In genomic region chr5:179285236-179285635, GRCh38 we compare ENCODE assay signal across 15 cellular contexts.
DNase-seq lines count a peak whose midpoint lies in the region; ATAC-seq and TF ChIP-seq lines count a peak whose summit lies in the region.
"Had no signal": no experiment of that assay in that cellular context is flagged by ENCODE, and none has a peak within 500 bp of the region (broad histone marks: within the 10 kb centered on the region; RNA-seq: fewer than 3 reads in every experiment).

No MANE protein-coding gene starts in this region.

- H3K4me1 ChIP-seq in adrenal gland (replicated peaks in 1 of 2) = peaks cover 0 to 6% of the 10 kb centered on the region in 2 donors
- H3K4me1 ChIP-seq in thoracic aorta (ENCODE audit: control insufficient read depth in 1 of 2, low read depth in 2 of 2) = peaks cover 10 to 46% of the 10 kb centered on the region in 2 donors
- no peaks in the 10 kb centered on the region for H3K4me1 ChIP-seq in effector memory CD4-positive, alpha-beta T cell (ENCODE audit: control insufficient read depth, insufficient read depth, low read length, poor library complexity, severe bottlenecking)

- H3K9me3 Mint-ChIP-seq in nephron = peaks cover 7% of the 10 kb centered on the region
- H3K9me3 Mint-ChIP-seq: activated T-cell treated with anti-CD3 and anti-CD28 coated beads, Interleukin-2, amount 50 U/mL, for 4 hours; stimulated activated naive CD8-positive, alpha-beta T cell treated with anti-CD3 and anti-CD28 coated beads, Interleukin-15, amount 100 ng/mL, for 72 hours had no signal

- peak overlapping the region in 2 of 5 donors; percentile 64 to 73 for H3K27ac ChIP-seq in adrenal gland
- peak overlapping the region in 1 of 2 donors; percentile 47 for H3K27ac ChIP-seq in thoracic aorta
- no peak overlapping the region for H3K27ac ChIP-seq in effector memory CD4-positive, alpha-beta T cell (ENCODE audit: insufficient read depth, low read length, poor library complexity, severe bottlenecking)
- H3K27ac ChIP-seq: epithelial cell of prostate, neutrophil, SK-N-MC had no signal

- TF ChIP-seq CTCF in adrenal gland (IDR thresholded peaks at IDR 0.05) = no peak
- TF ChIP-seq CTCF in nephron (IDR thresholded peaks at IDR 0.05; ENCODE audit: unreplicated experiment in 3 of 3) = no peak
- TF ChIP-seq CTCF in thoracic aorta (IDR thresholded peaks at IDR 0.05) = no peak

- H3K27me3 Mint-ChIP-seq in nephron (ENCODE audit: low read depth) = peaks cover 15% of the 10 kb centered on the region
- H3K27me3 Mint-ChIP-seq: stimulated activated naive CD8-positive, alpha-beta T cell treated with anti-CD3 and anti-CD28 coated beads, Interleukin-15, amount 100 ng/mL, for 72 hours had no signal

- DNase-seq in adrenal gland (peak in 6 of 7 donors; percentile 39 to 83 (median 58)), Right ventricle myocardium superior (peak; percentile 86), thoracic aorta (ENCODE audit: low spot score) (no peak)
- DNase-seq in effector memory CD4-positive, alpha-beta T cell = no peak
- DNase-seq: activated T-cell treated with anti-CD3 and anti-CD28 coated beads, Interleukin-2, amount 50 U/mL, for 4 hours; KG1; NCI-H2081; stimulated activated naive CD8-positive, alpha-beta T cell treated with anti-CD3 and anti-CD28 coated beads, Interleukin-15, amount 100 ng/mL, for 72 hours had no signal

- H3K4me3 ChIP-seq in adrenal gland = no peak overlapping the region
- H3K4me3 ChIP-seq in thoracic aorta = peak overlapping the region; percentile 39
- H3K4me3 ChIP-seq in effector memory CD4-positive, alpha-beta T cell (ENCODE audit: insufficient read depth, low read depth, low read length, poor library complexity, severe bottlenecking) = no peak overlapping the region
- H3K4me3 ChIP-seq: SK-N-MC had no signal

- H3K4me1 Mint-ChIP-seq in nephron = peaks cover 34% of the 10 kb centered on the region
- H3K4me1 Mint-ChIP-seq: stimulated activated naive CD8-positive, alpha-beta T cell treated with anti-CD3 and anti-CD28 coated beads, Interleukin-15, amount 100 ng/mL, for 72 hours had no signal

- peak overlapping the region in 1 of 3 experiments; percentile 56 for H3K4me3 Mint-ChIP-seq in nephron
- H3K4me3 Mint-ChIP-seq: activated T-cell treated with anti-CD3 and anti-CD28 coated beads, Interleukin-2, amount 50 U/mL, for 4 hours; stimulated activated naive CD8-positive, alpha-beta T cell treated with anti-CD3 and anti-CD28 coated beads, Interleukin-15, amount 100 ng/mL, for 72 hours had no signal

- no peaks in the 10 kb centered on the region for H3K36me3 Mint-ChIP-seq in nephron (ENCODE audit: low read depth)

- H3K27me3 ChIP-seq in adrenal gland (no peaks in the 10 kb centered on the region), thoracic aorta (replicated peaks; ENCODE audit: insufficient read depth) (no peaks in the 10 kb centered on the region)
- no peaks in the 10 kb centered on the region for H3K27me3 ChIP-seq in effector memory CD4-positive, alpha-beta T cell (replicated peaks; ENCODE audit: control insufficient read depth, insufficient read depth, low read length, poor library complexity, severe bottlenecking)
- H3K27me3 ChIP-seq: neutrophil had no signal

- TF ChIP-seq POLR2A in adrenal gland (IDR thresholded peaks at IDR 0.05) = no peak

- intact Hi-C loops in adrenal gland (cut with DNase I) (no loop called here), Right ventricle myocardium superior (cut with DNase I) (no loop called here)

- H3K36me3 ChIP-seq in adrenal gland (replicated peaks in 1 of 2) = no peaks in the 10 kb centered on the region
- no peaks in the 10 kb centered on the region for H3K36me3 ChIP-seq in thoracic aorta
- no peaks in the 10 kb centered on the region for H3K36me3 ChIP-seq in effector memory CD4-positive, alpha-beta T cell (ENCODE audit: control insufficient read depth, insufficient read depth, low read length)
- H3K36me3 ChIP-seq: neutrophil had no signal

- ATAC-seq in Right ventricle myocardium superior (ENCODE audit: poor library complexity) (peak; percentile 83), thoracic aorta (ENCODE audit: insufficient number of reproducible peaks, low FRiP score, low read depth) (peak; percentile 26), GM19395 (IDR thresholded peaks at IDR 0.05; ENCODE audit: unreplicated experiment) (no peak), HG03135 (IDR thresholded peaks at IDR 0.05; ENCODE audit: unreplicated experiment) (no peak), GM21786 (IDR thresholded peaks at IDR 0.05; ENCODE audit: unreplicated experiment) (no peak)
- ATAC-seq: activated T-cell treated with anti-CD3 and anti-CD28 coated beads, Interleukin-2, amount 50 U/mL, for 4 hours; stimulated activated naive CD8-positive, alpha-beta T cell treated with anti-CD3 and anti-CD28 coated beads, Interleukin-15, amount 100 ng/mL, for 72 hours had no signal

- WGBS in adrenal gland, 4 donors = 42 to 65% (median 58%) methylated on average over 9 of the region's 9 CpGs

- peak overlapping the region; percentile 62 to 75 (median 70) for H3K27ac Mint-ChIP-seq in nephron
- H3K27ac Mint-ChIP-seq: stimulated activated naive CD8-positive, alpha-beta T cell treated with anti-CD3 and anti-CD28 coated beads, Interleukin-15, amount 100 ng/mL, for 72 hours had no signal

- no peaks in the 10 kb centered on the region for H3K9me3 ChIP-seq in adrenal gland (replicated peaks in 1 of 3)
- no peaks in the 10 kb centered on the region for H3K9me3 ChIP-seq in thoracic aorta
- no peaks in the 10 kb centered on the region for H3K9me3 ChIP-seq in effector memory CD4-positive, alpha-beta T cell (ENCODE audit: control insufficient read depth, low read length)
- H3K9me3 ChIP-seq: neutrophil had no signal

Comparison
In these comparisons a context has a peak if more than half of its experiments do, and no peak if none do; other contexts are left out.
1. DNase-seq: peak in adrenal gland (6 of 7) and Right ventricle myocardium superior (single experiment); none in thoracic aorta (single experiment) and effector memory CD4-positive, alpha-beta T cell (0 of 3).
2. ATAC-seq: peak in Right ventricle myocardium superior (single experiment) and thoracic aorta (single experiment); none in GM19395 (single experiment), HG03135 (single experiment) and GM21786 (single experiment).